ENCODE assay signal across 29 cellular contexts in the genomic region with DNA sequence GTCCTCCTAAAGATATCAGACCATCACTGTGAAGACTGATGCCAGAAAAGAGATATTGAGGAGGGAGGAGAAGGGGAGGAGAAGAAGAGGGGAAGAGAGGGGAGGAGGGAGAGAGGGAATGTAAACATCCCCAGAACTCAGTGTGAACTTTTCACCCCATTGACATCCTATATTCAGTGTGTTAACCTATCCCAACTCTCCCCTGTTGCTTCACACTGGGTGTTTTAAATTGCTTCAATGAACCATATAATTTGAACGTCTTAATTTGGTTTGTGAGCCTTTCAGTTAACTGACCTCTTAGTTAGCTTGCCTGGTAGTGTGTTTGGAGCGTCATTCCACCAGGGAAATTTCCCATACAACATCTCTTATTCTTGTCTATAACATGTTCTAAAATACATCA. TPM values are rescaled to one million over a fixed set of nuclear protein-coding genes. Genes with fewer than 3 reads are reported as not detected.
"Had no signal": no experiment of that assay in that cellular context is flagged by ENCODE, and none has a peak within 500 bp of the region (broad histone marks: within the 10 kb centered on the region; RNA-seq: fewer than 3 reads in every experiment).

No MANE protein-coding gene starts in this region.

- H3K9me3 ChIP-seq: adrenal gland, body of pancreas, colonic mucosa, left ventricle myocardium inferior, mucosa of descending colon, ovary, sigmoid colon, thoracic aorta, uterus had no signal

- H3K36me3 Mint-ChIP-seq: activated naive CD8-positive, alpha-beta T cell; natural killer cell treated with Interleukin-12 subunit alpha and Interleukin-12 subunit beta and Interleukin-15 and Interleukin-18, amount 100 ng/mL, for 72 hours; stimulated activated effector memory CD8-positive, alpha-beta T cell treated with anti-CD3 and anti-CD28 coated beads, Interleukin-12 subunit alpha, Interleukin-12 subunit beta, amount 100 ng/mL, for 72 hours had no signal

- H3K9me3 Mint-ChIP-seq: activated CD8-positive, alpha-beta T cell treated with anti-CD3 and anti-CD28 coated beads for 36 hours; activated T-cell treated with anti-CD3 and anti-CD28 coated beads, Interleukin-2, amount 50 U/mL, for 4 hours; natural killer cell treated with Interleukin-12 subunit alpha and Interleukin-12 subunit beta and Interleukin-15 and Interleukin-18, amount 100 ng/mL, for 72 hours; stimulated activated effector memory CD8-positive, alpha-beta T cell treated with anti-CD3 and anti-CD28 coated beads, Interleukin-12 subunit alpha, Interleukin-12 subunit beta, amount 100 ng/mL, for 72 hours; stimulated activated naive CD8-positive, alpha-beta T cell treated with anti-CD3 and anti-CD28 coated beads, Interleukin-15, Interleukin-2, amounts not matched to agents 100 ng/mL and 50 ng/mL, for 24 hours; T-helper 1 cell treated with Interleukin-12 subunit alpha and Interleukin-12 subunit beta and Interleukin-4 antibody, amounts not matched to agents 30 μg/mL and 1 μg/mL, for 36 hours had no signal

- H3K27ac Mint-ChIP-seq: activated CD8-positive, alpha-beta T cell treated with anti-CD3 and anti-CD28 coated beads for 36 hours; activated naive CD8-positive, alpha-beta T cell; natural killer cell treated with Interleukin-12 subunit alpha and Interleukin-12 subunit beta and Interleukin-15 and Interleukin-18, amount 100 ng/mL, for 72 hours; progenitor cell of endocrine pancreas; stimulated activated effector memory CD8-positive, alpha-beta T cell treated with anti-CD3 and anti-CD28 coated beads, Interleukin-12 subunit alpha, Interleukin-12 subunit beta, amount 100 ng/mL, for 72 hours; stimulated activated naive CD8-positive, alpha-beta T cell treated with anti-CD3 and anti-CD28 coated beads, Interleukin-15, Interleukin-2, amounts not matched to agents 100 ng/mL and 50 ng/mL, for 24 hours; T-helper 1 cell treated with Interleukin-12 subunit alpha and Interleukin-12 subunit beta and Interleukin-4 antibody, amounts not matched to agents 30 μg/mL and 1 μg/mL, for 36 hours had no signal

- H3K36me3 ChIP-seq: adrenal gland, colonic mucosa, left ventricle myocardium inferior, ovary, sigmoid colon, thoracic aorta, uterus had no signal

- ATAC-seq: activated CD8-positive, alpha-beta T cell treated with anti-CD3 and anti-CD28 coated beads for 36 hours; activated T-cell treated with anti-CD3 and anti-CD28 coated beads, Interleukin-2, amount 50 U/mL, for 4 hours; body of pancreas; mucosa of descending colon; natural killer cell treated with Interleukin-12 subunit alpha and Interleukin-12 subunit beta and Interleukin-15 and Interleukin-18, amount 100 ng/mL, for 72 hours; stimulated activated effector memory CD8-positive, alpha-beta T cell treated with anti-CD3 and anti-CD28 coated beads, Interleukin-12 subunit alpha, Interleukin-12 subunit beta, amount 100 ng/mL, for 72 hours had no signal

- H3K4me3 Mint-ChIP-seq: activated CD8-positive, alpha-beta T cell treated with anti-CD3 and anti-CD28 coated beads for 36 hours; activated naive CD8-positive, alpha-beta T cell; activated T-cell treated with anti-CD3 and anti-CD28 coated beads, Interleukin-2, amount 50 U/mL, for 4 hours; natural killer cell treated with Interleukin-12 subunit alpha and Interleukin-12 subunit beta and Interleukin-15 and Interleukin-18, amount 100 ng/mL, for 72 hours; stimulated activated effector memory CD8-positive, alpha-beta T cell treated with anti-CD3 and anti-CD28 coated beads, Interleukin-12 subunit alpha, Interleukin-12 subunit beta, amount 100 ng/mL, for 72 hours; stimulated activated naive CD8-positive, alpha-beta T cell treated with anti-CD3 and anti-CD28 coated beads, Interleukin-15, Interleukin-2, amounts not matched to agents 100 ng/mL and 50 ng/mL, for 24 hours; T-helper 1 cell treated with Interleukin-12 subunit alpha and Interleukin-12 subunit beta and Interleukin-4 antibody, amounts not matched to agents 30 μg/mL and 1 μg/mL, for 36 hours had no signal

- H3K4me3 ChIP-seq: adrenal gland, body of pancreas, colonic mucosa, left ventricle myocardium inferior, lung, mucosa of descending colon, ovary, sigmoid colon, thoracic aorta, uterus had no signal

- H3K27me3 ChIP-seq: adrenal gland, body of pancreas, colonic mucosa, ovary, sigmoid colon, uterus had no signal

- H3K4me1 Mint-ChIP-seq: stimulated activated effector memory CD8-positive, alpha-beta T cell treated with anti-CD3 and anti-CD28 coated beads, Interleukin-12 subunit alpha, Interleukin-12 subunit beta, amount 100 ng/mL, for 72 hours had no signal

- DNase-seq: activated CD4-positive, alpha-beta T cell treated with anti-CD3 and anti-CD28 coated beads for 1 hour; activated CD4-positive, alpha-beta T cell treated with anti-CD3 and anti-CD28 coated beads, Interleukin-2, amount 50 U/mL, for 1 hour; activated CD8-positive, alpha-beta T cell treated with anti-CD3 and anti-CD28 coated beads for 36 hours; activated effector memory CD4-positive, alpha-beta T cell treated with Interleukin-2 at 50 U/mL for 16 hours; activated naive CD4-positive, alpha-beta T cell treated with Interleukin-2 at 50 U/mL for 16 hours; activated T-cell treated with anti-CD3 and anti-CD28 coated beads, Interleukin-2, amount 50 U/mL, for 4 hours; adrenal gland; aorta; body of pancreas; cerebellar nuclear complex; colonic mucosa; effector CD8-positive, alpha-beta T cell; left ventricle myocardium inferior; mucosa of descending colon; ovary; sigmoid colon; small intestine; stimulated activated CD4-positive, alpha-beta T cell treated with anti-CD3 and anti-CD28 coated beads, Interleukin-4, amount 100 ng/mL, for 24 hours; T-helper 9 cell; trophoblast cell; uterus had no signal

- H3K27me3 Mint-ChIP-seq: natural killer cell treated with Interleukin-12 subunit alpha and Interleukin-12 subunit beta and Interleukin-15 and Interleukin-18, amount 100 ng/mL, for 72 hours; progenitor cell of endocrine pancreas; stimulated activated naive CD8-positive, alpha-beta T cell treated with anti-CD3 and anti-CD28 coated beads, Interleukin-15, Interleukin-2, amounts not matched to agents 100 ng/mL and 50 ng/mL, for 24 hours had no signal

RNA-seq across cellular contexts. Expression of a gene that starts 29.8 kb away (rescaled TPM):
- total RNA-seq: activated CD8-positive, alpha-beta T cell treated with anti-CD3 and anti-CD28 coated beads for 36 hours had no signal
